In the genomic region with DNA sequence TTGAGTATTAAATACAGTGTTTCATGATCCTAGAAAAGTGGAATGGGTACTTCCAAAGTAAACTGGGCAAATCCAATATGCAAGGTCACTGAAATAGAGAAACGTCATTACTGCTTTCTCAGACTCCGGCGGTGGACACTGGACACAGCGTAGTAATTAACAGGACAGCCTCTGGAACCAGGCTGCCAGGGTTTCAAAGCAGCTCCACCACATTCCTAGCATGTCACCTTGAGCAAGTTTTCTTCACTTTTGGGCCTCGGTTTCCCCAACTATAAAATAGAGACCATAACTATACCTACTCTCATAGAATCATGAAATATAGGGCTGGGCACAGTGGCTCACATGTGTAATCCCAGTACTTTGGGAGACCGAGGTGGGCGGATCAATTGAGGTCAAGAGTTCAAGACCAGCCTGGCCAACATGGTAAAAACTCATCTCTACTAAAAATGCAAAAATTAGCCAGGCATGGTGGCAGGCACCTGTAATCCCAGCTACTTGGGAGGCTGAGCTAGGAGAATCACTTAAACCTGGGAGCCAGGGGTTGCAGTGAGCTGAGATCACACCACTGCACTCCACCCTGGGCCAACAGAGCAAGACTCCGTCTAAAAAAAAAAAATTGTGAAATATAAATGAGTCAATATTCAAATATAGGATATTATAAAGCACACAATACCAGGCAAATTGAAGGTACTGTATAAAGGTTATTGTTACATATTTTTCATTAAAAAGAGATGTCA, we compare ENCODE assay signal across 12 cellular contexts. TPM values are rescaled to one million over a fixed set of nuclear protein-coding genes. Genes with fewer than 3 reads are reported as not detected.
DNase-seq lines count a peak whose midpoint lies in the region; TF ChIP-seq lines count a peak whose summit lies in the region.
"Had no signal": no experiment of that assay in that cellular context is flagged by ENCODE, and none has a peak within 500 bp of the region (broad histone marks: within the 10 kb centered on the region; RNA-seq: fewer than 3 reads in every experiment).

No MANE protein-coding gene starts in this region.

- intact Hi-C loops in spleen (cut with DNase I; ENCODE audit: low total_unique reads) = no loop called here

- DNase-seq in HL-60 (ENCODE audit: low read depth in 1 of 2, low spot score in 1 of 2) (peak in 1 of 2 experiments; percentile 39), SK-N-MC (ENCODE audit: low read depth, low spot score) (no peak), kidney tubule cell (ENCODE audit: low spot score) (peak; percentile 27), spleen (no peak), middle frontal gyrus (ENCODE audit: extremely low spot score, low spot score) (no peak), H7 (no peak), SIG-M5 treated with dmso at 0.1 percent for 504 hours (lab: John Stamatoyannopoulos, UW; ENCODE audit: unreplicated experiment) (no peak), NCI-H146 (lab: John Stamatoyannopoulos, UW) (no peak)
- DNase-seq: activated CD8-positive, alpha-beta memory T cell treated with anti-CD3 and anti-CD28 coated beads, Interleukin-2, amount 50 U/mL, for 4 hours; left colon; NCI-H69; stimulated activated CD8-positive, alpha-beta memory T cell treated with anti-CD3 and anti-CD28 coated beads, Interleukin-4, amount 100 ng/mL, for 48 hours had no signal

- H3K4me3 ChIP-seq in HL-60 (replicated peaks; ENCODE audit: insufficient read depth, low read length) (no peak overlapping the region), SK-N-MC (no peak overlapping the region), spleen (no peak overlapping the region), H7 (ENCODE audit: insufficient read depth, low read depth, low read length) (no peak overlapping the region)

- H3K9ac ChIP-seq in SK-N-MC (ENCODE audit: insufficient read length) = peak overlapping the region; percentile 35

- no peaks in the 10 kb centered on the region for H3K36me3 ChIP-seq in SK-N-MC (ENCODE audit: insufficient read depth, low read length)
- no peaks in the 10 kb centered on the region for H3K36me3 ChIP-seq in spleen
- no peaks in the 10 kb centered on the region for H3K36me3 ChIP-seq in H7 (replicated peaks; ENCODE audit: control insufficient read depth, insufficient read depth, low read length)

- no peak for TF ChIP-seq POLR2A in spleen (IDR thresholded peaks at IDR 0.05)

- WGBS in spleen, 5 donors = 83 to 87% (median 85%) methylated on average over 8 of the region's 8 CpGs

- peak overlapping the region; percentile 78 for H3K27ac ChIP-seq in HL-60 (replicated peaks)
- peak overlapping the region; percentile 92 for H3K27ac ChIP-seq in SK-N-MC
- peak overlapping the region; percentile 73 to 89 (median 86) for H3K27ac ChIP-seq in spleen

- peaks cover 33 to 88% (median 59%) of the 10 kb centered on the region in 6 donors for H3K4me1 ChIP-seq in spleen

- TF ChIP-seq CTCF in HL-60 (IDR thresholded peaks at IDR 0.05; ENCODE audit: insufficient read depth, low read length) (no peak), spleen (IDR thresholded peaks at IDR 0.05 in 8 of 11, conservative IDR thresholded peaks at IDR 0.05 in 3 of 11) (no peak)

- no peaks in the 10 kb centered on the region for H3K9me3 ChIP-seq in SK-N-MC (ENCODE audit: low read depth, low read length)
- no peaks in the 10 kb centered on the region for H3K9me3 ChIP-seq in spleen

- H3K27me3 ChIP-seq in HL-60 (ENCODE audit: insufficient read depth, poor library complexity, severe bottlenecking) = no peaks in the 10 kb centered on the region
- no peaks in the 10 kb centered on the region for H3K27me3 ChIP-seq in spleen (replicated peaks in 1 of 7)
- no peaks in the 10 kb centered on the region for H3K27me3 ChIP-seq in H7 (ENCODE audit: control insufficient read depth, insufficient read depth, low read length)

RNA-seq across cellular contexts. Expression of gene ARHGAP18, which starts 24.9 kb away (rescaled TPM):
- total RNA-seq in spleen = 10 to 100 TPM; 13.0 to 18.7 (median 16.1) TPM
- 1 to 10 TPM; 4.6 to 5.6 (median 5.0) TPM for polyA plus RNA-seq in spleen
- 3.9 and 4.0 TPM in 2 replicates for total RNA-seq in H7 (2014; rRNA removed; shearing (Covaris generic))
